ENCODE assay signal across 33 cellular contexts in the genomic region with DNA sequence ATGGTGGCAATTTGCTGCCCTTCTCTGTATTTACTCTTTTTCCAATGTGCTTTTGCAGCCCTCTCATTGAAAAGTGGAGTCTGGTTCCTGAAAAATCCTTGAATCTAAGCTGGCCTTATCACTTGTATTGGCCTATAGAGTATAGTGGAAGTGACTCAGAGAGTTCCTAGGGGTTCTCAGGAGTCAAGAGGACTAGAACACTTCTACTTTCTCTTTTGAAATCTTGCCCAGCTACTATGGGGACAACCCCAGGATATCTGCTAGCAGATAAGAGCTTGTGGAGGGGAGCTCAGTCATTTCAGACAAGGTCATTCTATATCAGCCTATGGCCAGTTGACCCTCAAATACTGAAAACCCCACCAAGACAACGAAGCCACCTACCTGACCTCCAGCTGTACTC. TPM values are rescaled to one million over a fixed set of nuclear protein-coding genes. Genes with fewer than 3 reads are reported as not detected.
DNase-seq lines count a peak whose midpoint lies in the region; ATAC-seq, FAIRE-seq and TF ChIP-seq lines count a peak whose summit lies in the region.
"Had no signal": no experiment of that assay in that cellular context is flagged by ENCODE, and none has a peak within 500 bp of the region (broad histone marks: within the 10 kb centered on the region; RNA-seq: fewer than 3 reads in every experiment).

No MANE protein-coding gene starts in this region.

- no peak for FAIRE-seq in K562 (lab: Jason Lieb, UNC)
- FAIRE-seq: bronchial epithelial cell, HepG2, RCC 7860 had no signal

- H3K27ac Mint-ChIP-seq in naive thymus-derived CD4-positive, alpha-beta T cell, result no peak overlapping the region
- H3K27ac Mint-ChIP-seq: activated B cell treated with CpG ODN at 0.5 μM for 24 hours; activated CD8-positive, alpha-beta memory T cell treated with anti-CD3 and anti-CD28 coated beads, Interleukin-2, amount 10 ng/mL, durations not matched to agents 7 days and 5 days; activated naive CD8-positive, alpha-beta T cell treated with anti-CD3 and anti-CD28 coated beads, Interleukin-2, amount 10 ng/mL, durations not matched to agents 7 days and 5 days; stimulated activated effector memory CD8-positive, alpha-beta T cell treated with anti-CD3 and anti-CD28 coated beads, Interleukin-12 subunit alpha, Interleukin-12 subunit beta, amount 100 ng/mL, for 72 hours; type B pancreatic cell had no signal

- H3K27ac ChIP-seq in K562 (ENCODE audit: extremely low read depth, low read depth, low read length), result peak overlapping the region; percentile 12; the same call in 1 of the 3 replicates
- no peak overlapping the region for H3K27ac ChIP-seq in naive thymus-derived CD4-positive, alpha-beta T cell (ENCODE audit: low read depth, low read length)
- H3K27ac ChIP-seq: ovary had no signal

- H3K27me3 Mint-ChIP-seq in naive thymus-derived CD4-positive, alpha-beta T cell, result peaks cover 2 to 25% (median 16%) of the 10 kb centered on the region in 5 donors
- H3K27me3 Mint-ChIP-seq: activated CD8-positive, alpha-beta memory T cell treated with anti-CD3 and anti-CD28 coated beads, Interleukin-2, amount 10 ng/mL, durations not matched to agents 7 days and 5 days; activated naive CD8-positive, alpha-beta T cell treated with anti-CD3 and anti-CD28 coated beads, Interleukin-2, amount 10 ng/mL, durations not matched to agents 7 days and 5 days had no signal

- TF ChIP-seq RAD21 in K562 (CRISPR knock-in tag; conservative IDR thresholded peaks at IDR 0.05 in 1 of 2, IDR thresholded peaks at IDR 0.05 in 1 of 2), result no peak

- no peak for TF ChIP-seq EP300 in K562 (IDR thresholded peaks at IDR 0.05; ENCODE audit: low read length)

- intact Hi-C loops in K562 (cut with micrococcal nuclease), result no loop called here
- intact Hi-C loops in naive thymus-derived CD4-positive, alpha-beta T cell (cut with micrococcal nuclease), result no loop called here

- H3K4me3 ChIP-seq in K562, result no peak overlapping the region
- H3K4me3 ChIP-seq in naive thymus-derived CD4-positive, alpha-beta T cell (ENCODE audit: low read length), result no peak overlapping the region
- H3K4me3 ChIP-seq: gastroesophageal sphincter, ovary had no signal

- BruUV-seq in K562 (replicated peaks; lab: Mats Ljungman, UMichigan), result no TSS peak

- in situ Hi-C loops in K562 (cut with MboI), result no loop called here

- H3K36me3 Mint-ChIP-seq in naive thymus-derived CD4-positive, alpha-beta T cell, result no peaks in the 10 kb centered on the region
- H3K36me3 Mint-ChIP-seq: activated CD8-positive, alpha-beta memory T cell treated with anti-CD3 and anti-CD28 coated beads, Interleukin-2, amount 10 ng/mL, durations not matched to agents 7 days and 5 days; activated naive CD8-positive, alpha-beta T cell treated with anti-CD3 and anti-CD28 coated beads, Interleukin-2, amount 10 ng/mL, durations not matched to agents 7 days and 5 days; stimulated activated effector memory CD8-positive, alpha-beta T cell treated with anti-CD3 and anti-CD28 coated beads, Interleukin-12 subunit alpha, Interleukin-12 subunit beta, amount 100 ng/mL, for 72 hours; type B pancreatic cell had no signal

- H2AFZ ChIP-seq in K562 (ENCODE audit: low read depth, low read length), result no peak overlapping the region

- H3K36me3 ChIP-seq in K562 (ENCODE audit: control insufficient read depth, insufficient read depth, low read length), result no peaks in the 10 kb centered on the region
- no peaks in the 10 kb centered on the region for H3K36me3 ChIP-seq in naive thymus-derived CD4-positive, alpha-beta T cell (ENCODE audit: control insufficient read depth in 2 of 3, insufficient read depth in 3 of 3, low read length in 3 of 3)
- H3K36me3 ChIP-seq: gastroesophageal sphincter, ovary had no signal

- H3K4me3 Mint-ChIP-seq in naive thymus-derived CD4-positive, alpha-beta T cell, result no peak overlapping the region
- H3K4me3 Mint-ChIP-seq: activated B cell treated with CpG ODN at 0.5 μM for 24 hours; activated CD8-positive, alpha-beta memory T cell treated with anti-CD3 and anti-CD28 coated beads, Interleukin-2, amount 10 ng/mL, durations not matched to agents 7 days and 5 days; activated naive CD8-positive, alpha-beta T cell treated with anti-CD3 and anti-CD28 coated beads, Interleukin-2, amount 10 ng/mL, durations not matched to agents 7 days and 5 days; neural crest cell; stimulated activated effector memory CD8-positive, alpha-beta T cell treated with anti-CD3 and anti-CD28 coated beads, Interleukin-12 subunit alpha, Interleukin-12 subunit beta, amount 100 ng/mL, for 72 hours; type B pancreatic cell had no signal

- peaks cover 0 to 6% of the 10 kb centered on the region in 2 experiments; a peak in 2 of 5 replicates for H3K27me3 ChIP-seq in K562 (ENCODE audit: control insufficient read depth in 2 of 2, insufficient read depth in 2 of 2, low read length in 2 of 2)
- H3K27me3 ChIP-seq in naive thymus-derived CD4-positive, alpha-beta T cell (ENCODE audit: control insufficient read depth in 2 of 2, insufficient read depth in 2 of 2, low read length in 2 of 2), result no peaks in the 10 kb centered on the region
- H3K27me3 ChIP-seq: gastroesophageal sphincter, ovary had no signal

- H3K9ac ChIP-seq in K562 (ENCODE audit: insufficient read depth in 1 of 2, low read depth in 2 of 2, low read length in 2 of 2), result no peak overlapping the region

- peaks cover 12 to 27% of the 10 kb centered on the region in 2 experiments; a peak in 4 of 5 replicates for H3K4me1 ChIP-seq in K562 (replicated peaks in 1 of 2; ENCODE audit: control insufficient read depth in 2 of 2, insufficient read depth in 2 of 2, low read length in 2 of 2)
- no peaks in the 10 kb centered on the region for H3K4me1 ChIP-seq in naive thymus-derived CD4-positive, alpha-beta T cell (ENCODE audit: control insufficient read depth in 2 of 2, insufficient read depth in 2 of 2, low read length in 2 of 2)

- no peak overlapping the region for H3K4me2 ChIP-seq in K562 (ENCODE audit: insufficient read depth, low read length)

- POLR2A ChIA-PET in K562 (lab: Yijun Ruan, JAX), result interaction anchor here (0.9 to 1.4 kb wide), 7 partner anchors 10 to 65 kb away, joined by 3 to 5 read pairs (median 3); no protein-coding TSS in a partner anchor
- POLR2A ChIA-PET in naive thymus-derived CD4-positive, alpha-beta T cell (lab: Charles Lee), result no interaction called here

- no peaks in the 10 kb centered on the region for H4K20me1 ChIP-seq in K562 (replicated peaks; ENCODE audit: control insufficient read depth, insufficient read depth, low read length)

- TF ChIP-seq POLR2A in K562 (conservative IDR thresholded peaks at IDR 0.05), result no peak

- no peak for TF ChIP-seq CTCF in K562 (IDR thresholded peaks at IDR 0.05 in 2 of 3, conservative IDR thresholded peaks at IDR 0.05 in 1 of 3; ENCODE audit: insufficient read depth in 2 of 3, low read depth in 1 of 3, low read length in 3 of 3)

- no peaks in the 10 kb centered on the region for H3K4me1 Mint-ChIP-seq in naive thymus-derived CD4-positive, alpha-beta T cell
- H3K4me1 Mint-ChIP-seq: activated B cell treated with CpG ODN at 0.5 μM for 24 hours; activated CD8-positive, alpha-beta memory T cell treated with anti-CD3 and anti-CD28 coated beads, Interleukin-2, amount 10 ng/mL, durations not matched to agents 7 days and 5 days; activated naive CD8-positive, alpha-beta T cell treated with anti-CD3 and anti-CD28 coated beads, Interleukin-2, amount 10 ng/mL, durations not matched to agents 7 days and 5 days; neural crest cell; stimulated activated effector memory CD8-positive, alpha-beta T cell treated with anti-CD3 and anti-CD28 coated beads, Interleukin-12 subunit alpha, Interleukin-12 subunit beta, amount 100 ng/mL, for 72 hours had no signal

- DNase-seq in K562 (ENCODE audit: extremely low read depth in 1 of 4, low spot score in 3 of 4) (peak in 1 of 4 experiments; percentile 59), T-helper 2 cell (no peak), HPDE6-E6E7 (ENCODE audit: extremely low spot score) (no peak)
- DNase-seq in naive thymus-derived CD4-positive, alpha-beta T cell, result no peak
- DNase-seq: activated B cell treated with CpG ODN at 0.5 μM for 24 hours; activated CD4-positive, alpha-beta T cell treated with anti-CD3 and anti-CD28 coated beads, Interleukin-2, amount 50 U/mL, for 1 hour; activated CD8-positive, alpha-beta memory T cell treated with anti-CD3 and anti-CD28 coated beads, Interleukin-2, amount 10 ng/mL, durations not matched to agents 7 days and 5 days; activated gamma-delta T cell treated with Interleukin-2 at 50 U/mL for 16 hours; activated naive CD8-positive, alpha-beta T cell treated with anti-CD3 and anti-CD28 coated beads, Interleukin-2, amount 10 ng/mL, durations not matched to agents 7 days and 5 days; activated T-cell treated with anti-CD3 and anti-CD28 coated beads, Interleukin-2, amount 50 U/mL, for 48 hours; aorta; C1 segment of cervical spinal cord; Karpas-422; NCI-H1436 treated with DMSO at 0.1 percent for 48 hours; NCI-H2107; NCI-H446; NCI-H774; ovary; SIG-M5; substantia nigra; T1000 had no signal

- H3K79me2 ChIP-seq in K562 (ENCODE audit: control insufficient read depth, insufficient read depth, low read length), result no peaks in the 10 kb centered on the region

- H3K9me3 ChIP-seq in K562 (replicated peaks; ENCODE audit: control insufficient read depth, insufficient read depth, low read depth, low read length), result 0 out of 2 replicates have a peak, but pooled peaks cover 2% of the 10 kb centered on the region
- no peaks in the 10 kb centered on the region for H3K9me3 ChIP-seq in naive thymus-derived CD4-positive, alpha-beta T cell (ENCODE audit: control insufficient read depth in 2 of 3, low read length in 3 of 3)
- H3K9me3 ChIP-seq: gastroesophageal sphincter, ovary had no signal

- H3K9me3 Mint-ChIP-seq in naive thymus-derived CD4-positive, alpha-beta T cell, result peaks cover 0 to 3% (median 0%) of the 10 kb centered on the region in 11 donors
- H3K9me3 Mint-ChIP-seq: activated B cell treated with CpG ODN at 0.5 μM for 24 hours; activated naive CD8-positive, alpha-beta T cell treated with anti-CD3 and anti-CD28 coated beads, Interleukin-2, amount 10 ng/mL, durations not matched to agents 7 days and 5 days; neural crest cell; stimulated activated effector memory CD8-positive, alpha-beta T cell treated with anti-CD3 and anti-CD28 coated beads, Interleukin-12 subunit alpha, Interleukin-12 subunit beta, amount 100 ng/mL, for 72 hours; type B pancreatic cell had no signal

- CTCF ChIA-PET in K562 (lab: Yijun Ruan, JAX; ENCODE audit: low intra/inter-chr PET ratio), result no interaction called here
- CTCF ChIA-PET in naive thymus-derived CD4-positive, alpha-beta T cell (lab: Charles Lee), result no interaction called here

- WGBS in K562 (ENCODE audit: insufficient coverage, low coverage, missing lambda C conversion rate), result 0% methylated on average over 1 of the region's 1 CpG

- H3K9me1 ChIP-seq in K562 (ENCODE audit: control insufficient read depth, insufficient read depth, low read length), result no peaks in the 10 kb centered on the region

- ATAC-seq in GM21447 (IDR thresholded peaks at IDR 0.05; ENCODE audit: unreplicated experiment) (peak; percentile 81), HG03432 (IDR thresholded peaks at IDR 0.05; ENCODE audit: unreplicated experiment) (peak; percentile 60), K562 (peak; percentile 77), HG02885 (IDR thresholded peaks at IDR 0.05; ENCODE audit: poor library complexity, unreplicated experiment) (no peak)
- no peak for ATAC-seq in naive thymus-derived CD4-positive, alpha-beta T cell
- ATAC-seq: activated CD8-positive, alpha-beta memory T cell treated with anti-CD3 and anti-CD28 coated beads, Interleukin-2, amount 10 ng/mL, durations not matched to agents 7 days and 5 days; gastroesophageal sphincter; HCT116; HepG2; stimulated activated effector memory CD8-positive, alpha-beta T cell treated with anti-CD3 and anti-CD28 coated beads, Interleukin-12 subunit alpha, Interleukin-12 subunit beta, amount 100 ng/mL, for 72 hours had no signal

RNA-seq across cellular contexts. Expression of a gene that starts 26.7 kb away (rescaled TPM):
- total RNA-seq in K562 (2011; cell fraction: chromatin; rRNA removed; ENCODE audit: low replicate concordance), result 0.65 and 4.6 TPM in 2 replicates
- total RNA-seq in K562 (2011; cell fraction: nucleolus; rRNA removed), result 0.33 and 1.8 TPM in 2 replicates
- total RNA-seq in K562 (2011; cell fraction: nucleoplasm; rRNA removed), result 2.8 and 3.4 TPM in 2 replicates
- total RNA-seq in K562 (2014; rRNA removed) (4.0 and 4.9 TPM in 2 replicates), K562 (2014; rRNA removed; fragmentation: Illumina TruSeq; extraction: Trizol) (3.0 TPM in 2 replicates), K562 (2015; rRNA removed; fragmentation: Illumina TruSeq; extraction: Trizol) (13.9 and 14.1 TPM in 2 replicates), K562 (2021) (4.0 and 5.0 TPM in 2 replicates)
- polyA plus RNA-seq in K562 (2011; rRNA removed) (0.88 and 0.91 TPM in 2 replicates), K562 (2014; fragmentation: Illumina TruSeq; extraction: Trizol) (2.8 and 5.2 TPM in 2 replicates), K562 (2014; fragmentation: Nextera tagmentation; extraction: Ambion mirVana) (under 1 TPM; 0.72 to 0.89 TPM), K562 (2014; rRNA removed) (4.1 and 6.0 TPM in 2 replicates)
- polyA plus RNA-seq in K562 (2011; cell fraction: cytosol; rRNA removed), result 0.15 and 0.38 TPM in 2 replicates
- polyA plus RNA-seq in K562 (2011; cell fraction: nucleus; rRNA removed), result 0.50 and 1.4 TPM in 2 replicates
- polyA plus RNA-seq in K562 (2012), result 9.3 and 12.5 TPM in 2 replicates
- 0.11 and 0.57 TPM in 2 replicates for polyA minus RNA-seq in K562 (2011; rRNA and poly(A)+ RNA removed)
- 1.2 TPM in 1 of 2 replicates, not detected in the other for polyA minus RNA-seq in K562 (2011; cell fraction: cytosol; rRNA and poly(A)+ RNA removed)
- 0.67 and 3.7 TPM in 2 replicates for polyA minus RNA-seq in K562 (2011; cell fraction: nucleus; rRNA and poly(A)+ RNA removed)
- not detected for total RNA-seq in naive thymus-derived CD4-positive, alpha-beta T cell
- polyA plus RNA-seq in naive thymus-derived CD4-positive, alpha-beta T cell, result not detected
- total RNA-seq: activated CD8-positive, alpha-beta memory T cell treated with anti-CD3 and anti-CD28 coated beads, Interleukin-2, amount 10 ng/mL, durations not matched to agents 7 days and 5 days; activated naive CD8-positive, alpha-beta T cell treated with anti-CD3 and anti-CD28 coated beads, Interleukin-2, amount 10 ng/mL, durations not matched to agents 7 days and 5 days; bronchial epithelial cell; fibroblast of lung; HepG2 had no signal
- polyA plus RNA-seq: fibroblast of lung, HepG2 had no signal

Comparison
In these comparisons a context has a peak if more than half of its experiments do, and no peak if none do; other contexts are left out.
1. ATAC-seq: peak in GM21447 (single experiment), HG03432 (single experiment) and K562 (single experiment); none in HG02885 (single experiment) and naive thymus-derived CD4-positive, alpha-beta T cell (single experiment).